In the genomic region with DNA sequence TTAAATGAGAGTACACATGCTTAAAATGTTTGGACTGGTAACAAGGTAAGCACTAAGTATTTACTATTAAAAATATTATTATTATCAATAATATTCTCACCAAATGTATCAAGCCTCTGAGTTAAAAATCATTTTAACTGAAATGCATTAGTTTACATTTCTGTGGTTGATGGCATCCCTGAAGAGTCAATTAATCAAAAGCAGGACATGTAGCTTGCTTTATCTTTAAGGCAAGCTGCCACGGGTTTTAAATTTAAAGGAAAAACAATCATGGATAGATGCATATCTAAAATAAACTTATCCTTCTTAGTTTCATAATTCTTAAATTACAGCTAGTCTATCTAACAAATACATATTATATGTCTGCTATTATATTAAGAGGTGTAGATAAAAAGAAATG, we compare ENCODE assay signal across 24 cellular contexts.
"Had no signal": no experiment of that assay in that cellular context is flagged by ENCODE, and none has a peak within 500 bp of the region (broad histone marks: within the 10 kb centered on the region; RNA-seq: fewer than 3 reads in every experiment).

No MANE protein-coding gene starts in this region.

- H3K9me3 ChIP-seq: esophagus squamous epithelium, gastroesophageal sphincter, pancreas, psoas muscle, spleen, thoracic aorta had no signal

- H3K4me1 ChIP-seq: esophagus squamous epithelium, gastroesophageal sphincter, pancreas, psoas muscle, spleen had no signal

- H3K27ac ChIP-seq: esophagus squamous epithelium, gastroesophageal sphincter, pancreas, psoas muscle, spleen, thoracic aorta, WERI-Rb-1 had no signal

- H3K36me3 ChIP-seq: esophagus squamous epithelium, gastroesophageal sphincter, pancreas, spleen, thoracic aorta, WERI-Rb-1 had no signal

- H3K4me3 ChIP-seq: esophagus squamous epithelium, gastroesophageal sphincter, pancreas, psoas muscle, spleen, thoracic aorta had no signal

- ATAC-seq: activated CD4-positive, CD25-positive, alpha-beta regulatory T cell treated with anti-CD3 and anti-CD28 coated beads, Interleukin-2, amount 50 U/mL, for 24 hours; gastroesophageal sphincter; natural killer cell; pancreas; psoas muscle; stimulated activated naive CD8-positive, alpha-beta T cell treated with anti-CD3 and anti-CD28 coated beads, Interleukin-15, Interleukin-2, amounts not matched to agents 100 U/mL and 50 U/mL, for 24 hours; T-helper 17 cell had no signal

- H3K27me3 ChIP-seq: esophagus squamous epithelium, gastroesophageal sphincter, pancreas, spleen had no signal

- DNase-seq: activated CD4-positive, alpha-beta T cell treated with anti-CD3 and anti-CD28 coated beads for 48 hours; activated CD4-positive, alpha-beta T cell treated with anti-CD3 and anti-CD28 coated beads, Interleukin-2, amount 50 U/mL, for 48 hours; activated CD8-positive, alpha-beta memory T cell treated with anti-CD3 and anti-CD28 coated beads for 24 hours; activated effector memory CD4-positive, alpha-beta T cell treated with anti-CD3 and anti-CD28 coated beads, Interleukin-2, amount 50 U/mL, for 16 hours; activated naive CD4-positive, alpha-beta T cell treated with anti-CD3 and anti-CD28 coated beads for 36 hours; activated naive CD8-positive, alpha-beta T cell treated with anti-CD3 and anti-CD28 coated beads for 36 hours; activated T-cell treated with anti-CD3 and anti-CD28 coated beads, Interleukin-2, amount 50 U/mL, for 1 hour; amniotic stem cell; esophagus squamous epithelium; hippocampal formation; midbrain; natural killer cell; pancreas; psoas muscle; spleen; stimulated activated CD4-positive, alpha-beta T cell treated with anti-CD3 and anti-CD28 coated beads, Interleukin-2, amount 100 ng/mL, for 48 hours; stimulated activated naive CD8-positive, alpha-beta T cell treated with anti-CD3 and anti-CD28 coated beads, Interleukin-15, Interleukin-2, amounts not matched to agents 100 U/mL and 50 U/mL, for 24 hours; T-helper 17 cell; T1000; trophoblast cell; WERI-Rb-1 had no signal
